In genomic region chr18:51491678-51492372, GRCh38 we compare ENCODE assay signal across 24 cellular contexts.
"Had no signal": no experiment of that assay in that cellular context is flagged by ENCODE, and none has a peak within 500 bp of the region (broad histone marks: within the 10 kb centered on the region; RNA-seq: fewer than 3 reads in every experiment).

No MANE protein-coding gene starts in this region.

- H3K27ac ChIP-seq: ascending aorta, body of pancreas, SJSA1 had no signal

- DNase-seq: activated CD4-positive, alpha-beta T cell treated with anti-CD3 and anti-CD28 coated beads for 48 hours; activated CD4-positive, alpha-beta T cell treated with anti-CD3 and anti-CD28 coated beads, Interleukin-2, amount 50 U/mL, for 4 hours; activated CD4-positive, CD25-positive, alpha-beta regulatory T cell treated with anti-CD3 and anti-CD28 coated beads, Interleukin-2, amount 50 U/mL, for 72 hours; activated CD8-positive, alpha-beta memory T cell treated with anti-CD3 and anti-CD28 coated beads, Interleukin-2, amount 10 ng/mL, durations not matched to agents 7 days and 5 days; activated effector memory CD4-positive, alpha-beta T cell treated with anti-CD3 and anti-CD28 coated beads, Interleukin-2, amount 50 U/mL, for 16 hours; activated naive CD4-positive, alpha-beta T cell treated with Interleukin-2 at 50 U/mL for 16 hours; activated naive CD8-positive, alpha-beta T cell treated with anti-CD3 and anti-CD28 coated beads, Interleukin-2, amount 50 U/mL, for 24 hours; activated T-cell treated with anti-CD3 and anti-CD28 coated beads, Interleukin-2, amount 50 U/mL, for 4 hours; amniotic stem cell; body of pancreas; NCI-H1048; NCI-H1417; NCI-H1930; NCI-H2171; NCI-H2227 treated with DMSO at 0.1 percent for 48 hours; NCI-H446 treated with DMSO at 0.1 percent for 48 hours; NCI-H524 treated with DMSO at 0.1 percent for 48 hours; NCI-H774; SHP77; SW 1271 had no signal

- H3K4me1 ChIP-seq: ascending aorta, body of pancreas, SJSA1 had no signal

- ATAC-seq: activated CD8-positive, alpha-beta memory T cell treated with anti-CD3 and anti-CD28 coated beads, Interleukin-2, amount 10 ng/mL, durations not matched to agents 7 days and 5 days; activated naive CD4-positive, alpha-beta T cell treated with anti-CD3 and anti-CD28 coated beads, Interleukin-2, amount 50 U/mL, for 72 hours; activated naive CD8-positive, alpha-beta T cell treated with anti-CD3 and anti-CD28 coated beads, Interleukin-2, amount 50 U/mL, for 24 hours; activated T-cell treated with anti-CD3 and anti-CD28 coated beads, Interleukin-2, amount 50 U/mL, for 4 hours; body of pancreas; SK-N-SH treated with all-trans-retinoic acid at 6 μM for 48 hours had no signal

- H3K27me3 ChIP-seq: ascending aorta, body of pancreas, SJSA1 had no signal

- H3K36me3 ChIP-seq: ascending aorta, SJSA1 had no signal

- H3K4me3 ChIP-seq: ascending aorta, body of pancreas, SJSA1 had no signal

- H3K9me3 ChIP-seq: ascending aorta, body of pancreas, SJSA1 had no signal
